In the genomic region with DNA sequence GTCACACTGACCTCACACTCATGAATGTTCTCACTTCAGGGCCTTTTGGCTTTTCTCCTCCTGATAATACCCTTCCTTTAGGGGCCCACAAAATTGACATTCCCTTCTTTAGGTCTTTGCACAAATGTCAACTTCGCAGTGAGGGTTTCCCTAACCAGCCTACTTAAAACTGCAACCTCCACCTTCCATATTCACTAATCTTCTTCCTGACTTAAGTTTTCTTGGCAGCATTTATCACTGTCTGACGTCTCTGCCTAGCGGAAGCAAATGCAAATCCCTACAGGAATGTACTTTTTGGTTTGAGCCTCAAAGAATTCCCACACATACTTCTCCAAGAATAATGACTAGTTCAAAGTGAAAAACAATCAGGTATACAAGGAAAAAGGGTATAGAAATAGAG, we compare ENCODE assay signal across 24 cellular contexts. TPM values are rescaled to one million over a fixed set of nuclear protein-coding genes. Genes with fewer than 3 reads are reported as not detected.
DNase-seq lines count a peak whose midpoint lies in the region; ATAC-seq, FAIRE-seq and TF ChIP-seq lines count a peak whose summit lies in the region.
"Had no signal": no experiment of that assay in that cellular context is flagged by ENCODE, and none has a peak within 500 bp of the region (broad histone marks: within the 10 kb centered on the region; RNA-seq: fewer than 3 reads in every experiment).

No MANE protein-coding gene starts in this region.

- no peak overlapping the region for H3K4me2 ChIP-seq in K562 (ENCODE audit: insufficient read depth, low read length)
- H3K4me2 ChIP-seq: A549, BLaER1 had no signal

- no peak overlapping the region for H3K27ac ChIP-seq in K562 (ENCODE audit: extremely low read depth, low read depth, low read length)
- H3K27ac ChIP-seq: A549, BLaER1, HL-60, SK-N-MC had no signal

- H3K27ac Mint-ChIP-seq in activated CD4-positive, alpha-beta memory T cell treated with anti-CD3 and anti-CD28 coated beads for 36 hours = no peak overlapping the region
- H3K27ac Mint-ChIP-seq: HFFc6 had no signal

- H3K4me3 ChIP-seq in HAP-1 (no peak overlapping the region), K562 (no peak overlapping the region), fibroblast of the aortic adventitia (ENCODE audit: low read depth, low read length) (no peak overlapping the region), retinal pigment epithelial cell (ENCODE audit: low read length) (no peak overlapping the region)
- H3K4me3 ChIP-seq: A549, BLaER1, SK-N-MC had no signal

- H3K9me3 ChIP-seq in HAP-1 (no peaks in the 10 kb centered on the region), K562 (replicated peaks; ENCODE audit: control insufficient read depth, insufficient read depth, low read depth, low read length) (no peaks in the 10 kb centered on the region)

- no peaks in the 10 kb centered on the region for H3K27me3 ChIP-seq in HAP-1 (ENCODE audit: low read depth)
- no peaks in the 10 kb centered on the region for H3K27me3 ChIP-seq in K562 (ENCODE audit: control insufficient read depth in 2 of 2, insufficient read depth in 2 of 2, low read length in 2 of 2)
- H3K27me3 ChIP-seq: BLaER1 had no signal

- POLR2A ChIA-PET in K562 (lab: Yijun Ruan, JAX) = no interaction called here
- POLR2A ChIA-PET in activated CD4-positive, alpha-beta memory T cell treated with anti-CD3 and anti-CD28 coated beads for 36 hours (lab: Charles Lee) = no interaction called here

- no peak for TF ChIP-seq EP300 in K562 (IDR thresholded peaks at IDR 0.05; ENCODE audit: low read length)

- intact Hi-C loops in K562 (cut with micrococcal nuclease) = no loop called here
- intact Hi-C loops in activated CD4-positive, alpha-beta memory T cell treated with anti-CD3 and anti-CD28 coated beads for 36 hours (cut with micrococcal nuclease) = no loop called here

- no peaks in the 10 kb centered on the region for H4K20me1 ChIP-seq in K562 (replicated peaks; ENCODE audit: control insufficient read depth, insufficient read depth, low read length)
- H4K20me1 ChIP-seq: BLaER1 had no signal

- ATAC-seq in K562 (no peak), HG03342 (IDR thresholded peaks at IDR 0.05; ENCODE audit: unreplicated experiment) (no peak)
- ATAC-seq: A549 had no signal

- no peak overlapping the region for H3K9ac ChIP-seq in K562 (ENCODE audit: insufficient read depth in 1 of 2, low read depth in 2 of 2, low read length in 2 of 2)
- H3K9ac ChIP-seq: BLaER1 had no signal

- TF ChIP-seq POLR2A in K562 (conservative IDR thresholded peaks at IDR 0.05) = no peak

- no peaks in the 10 kb centered on the region for H3K9me3 Mint-ChIP-seq in activated CD4-positive, alpha-beta memory T cell treated with anti-CD3 and anti-CD28 coated beads for 36 hours
- H3K9me3 Mint-ChIP-seq: CD4-positive, alpha-beta memory T cell; HFFc6 had no signal

- H3K4me1 Mint-ChIP-seq in activated CD4-positive, alpha-beta memory T cell treated with anti-CD3 and anti-CD28 coated beads for 36 hours (ENCODE audit: low read depth) = peaks cover 7% of the 10 kb centered on the region

- no peak for FAIRE-seq in K562 (lab: Jason Lieb, UNC)
- FAIRE-seq: GM12892, GM18507, RCC 7860 had no signal

- no peak overlapping the region for H2AFZ ChIP-seq in K562 (ENCODE audit: low read depth, low read length)

- TF ChIP-seq CTCF in K562 (IDR thresholded peaks at IDR 0.05 in 2 of 3, conservative IDR thresholded peaks at IDR 0.05 in 1 of 3; ENCODE audit: insufficient read depth in 2 of 3, low read depth in 1 of 3, low read length in 3 of 3) = no peak
- TF ChIP-seq CTCF in fibroblast of the aortic adventitia (IDR thresholded peaks at IDR 0.05; ENCODE audit: insufficient read depth, low read length) = no peak
- no peak for TF ChIP-seq CTCF in retinal pigment epithelial cell (conservative IDR thresholded peaks at IDR 0.05; ENCODE audit: low read depth, low read length)

- H3K4me3 Mint-ChIP-seq in activated CD4-positive, alpha-beta memory T cell treated with anti-CD3 and anti-CD28 coated beads for 36 hours = no peak overlapping the region
- H3K4me3 Mint-ChIP-seq: HFFc6 had no signal

- H3K36me3 ChIP-seq in HAP-1 (replicated peaks) (peaks cover 6% of the 10 kb centered on the region), K562 (ENCODE audit: control insufficient read depth, insufficient read depth, low read length) (peaks cover 63% of the 10 kb centered on the region)

- peaks cover 15% of the 10 kb centered on the region for H3K4me1 ChIP-seq in HAP-1
- H3K4me1 ChIP-seq in K562 (replicated peaks in 1 of 2; ENCODE audit: control insufficient read depth in 2 of 2, insufficient read depth in 2 of 2, low read length in 2 of 2) = no peaks in the 10 kb centered on the region; a peak in 1 of 5 replicates
- H3K4me1 ChIP-seq: A549, BLaER1 had no signal

- in situ Hi-C loops in HAP-1 (cut with MboI; ENCODE audit: low sequenced_read_pairs) (no loop called here), K562 (cut with MboI) (no loop called here)

- peaks cover 19% of the 10 kb centered on the region for H3K36me3 Mint-ChIP-seq in activated CD4-positive, alpha-beta memory T cell treated with anti-CD3 and anti-CD28 coated beads for 36 hours

- no peak for TF ChIP-seq RAD21 in K562 (CRISPR knock-in tag; conservative IDR thresholded peaks at IDR 0.05 in 1 of 2, IDR thresholded peaks at IDR 0.05 in 1 of 2)

- no peaks in the 10 kb centered on the region for H3K27me3 Mint-ChIP-seq in activated CD4-positive, alpha-beta memory T cell treated with anti-CD3 and anti-CD28 coated beads for 36 hours
- H3K27me3 Mint-ChIP-seq: CD4-positive, alpha-beta memory T cell had no signal

- TSS peak; percentile 9 for BruUV-seq in K562 (replicated peaks; lab: Mats Ljungman, UMichigan)

- no peaks in the 10 kb centered on the region for H3K79me2 ChIP-seq in K562 (ENCODE audit: control insufficient read depth, insufficient read depth, low read length)

- 90% methylated on average over 3 of the region's 3 CpGs for whole genome bisulfite sequencing in K562 (ENCODE audit: insufficient coverage, low coverage, missing lambda C conversion rate)

- H3K9me1 ChIP-seq in K562 (ENCODE audit: control insufficient read depth, insufficient read depth, low read length) = no peaks in the 10 kb centered on the region

- DNase-seq in HAP-1 (ENCODE audit: low spot score in 2 of 2) = peak; percentile 23 to 85
- DNase-seq in K562 (ENCODE audit: extremely low read depth in 1 of 4, low spot score in 3 of 4) = no peak
- DNase-seq in fibroblast of the aortic adventitia (ENCODE audit: low read depth) = peak; percentile 9
- peak; percentile 99 for DNase-seq in retinal pigment epithelial cell (ENCODE audit: low read depth)
- no peak for DNase-seq in activated CD4-positive, alpha-beta memory T cell treated with anti-CD3 and anti-CD28 coated beads for 36 hours
- DNase-seq in NCI-H510A (lab: John Stamatoyannopoulos, UW) = no peak
- DNase-seq: Calu3; CD4-positive, alpha-beta memory T cell; HFFc6; IMR-90; Karpas-422; NCI-H1417 treated with DMSO at 0.1 percent for 48 hours; NCI-H187 treated with DMSO at 0.1 percent for 48 hours; NCI-H2227 treated with DMSO at 0.1 percent for 48 hours; NCI-H526 treated with DMSO at 0.1 percent for 48 hours; Right ventricle myocardium superior had no signal

- CTCF ChIA-PET in K562 (lab: Yijun Ruan, JAX; ENCODE audit: low intra/inter-chr PET ratio) = no interaction called here
- CTCF ChIA-PET in activated CD4-positive, alpha-beta memory T cell treated with anti-CD3 and anti-CD28 coated beads for 36 hours (lab: Charles Lee) = interaction anchor here (0.6 to 1.7 kb wide), 4 partner anchors 10 to 304 kb away, joined by 3 to 7 read pairs (median 4); partner anchors contain the start of genes DTL and INTS7

RNA-seq across cellular contexts. Expression of gene INTS7, which starts 32.8 kb away (rescaled TPM):
- total RNA-seq in K562 (2011; cell fraction: chromatin; rRNA removed; ENCODE audit: low replicate concordance) = 77.2 and 123 TPM in 2 replicates
- total RNA-seq in K562 (2011; cell fraction: nucleolus; rRNA removed) = 32.5 and 36.2 TPM in 2 replicates
- 45.5 and 66.6 TPM in 2 replicates for total RNA-seq in K562 (2011; cell fraction: nucleoplasm; rRNA removed)
- total RNA-seq in K562 (2014; rRNA removed) = 27.3 and 33.8 TPM in 2 replicates
- total RNA-seq in K562 (2014; rRNA removed; fragmentation: Illumina TruSeq; extraction: Trizol) = 41.8 and 45.2 TPM in 2 replicates
- total RNA-seq in K562 (2015; rRNA removed; fragmentation: Illumina TruSeq; extraction: Trizol) = 34.3 and 38.9 TPM in 2 replicates
- 38.0 and 40.4 TPM in 2 replicates for total RNA-seq in K562 (2021)
- polyA plus RNA-seq in K562 (2011; rRNA removed) = 66.4 and 68.4 TPM in 2 replicates
- 29.8 and 33.2 TPM in 2 replicates for polyA plus RNA-seq in K562 (2011; cell fraction: cytosol; rRNA removed)
- 36.3 and 41.0 TPM in 2 replicates for polyA plus RNA-seq in K562 (2011; cell fraction: nucleus; rRNA removed)
- 29.0 and 29.7 TPM in 2 replicates for polyA plus RNA-seq in K562 (2012)
- polyA plus RNA-seq in K562 (2014; fragmentation: Illumina TruSeq; extraction: Trizol) = 42.8 and 51.2 TPM in 2 replicates
- 10 to 100 TPM; 36.5 to 57.0 TPM for polyA plus RNA-seq in K562 (2014; fragmentation: Nextera tagmentation; extraction: Ambion mirVana)
- polyA plus RNA-seq in K562 (2014; rRNA removed) = 29.8 and 33.3 TPM in 2 replicates
- 98.6 and 113 TPM in 2 replicates for polyA minus RNA-seq in K562 (2011; rRNA and poly(A)+ RNA removed)
- polyA minus RNA-seq in K562 (2011; cell fraction: cytosol; rRNA and poly(A)+ RNA removed) = 39.9 and 52.7 TPM in 2 replicates
- polyA minus RNA-seq in K562 (2011; cell fraction: nucleus; rRNA and poly(A)+ RNA removed) = 37.4 and 74.0 TPM in 2 replicates
- 34.7 and 57.8 TPM in 2 replicates for total RNA-seq in fibroblast of the aortic adventitia (ENCODE audit: low replicate concordance)
- total RNA-seq in activated CD4-positive, alpha-beta memory T cell treated with anti-CD3 and anti-CD28 coated beads for 36 hours = 10 to 100 TPM; 19.3 to 19.6 TPM

RNA-seq across cellular contexts. Expression of gene DTL, which starts 33.0 kb away (rescaled TPM):
- total RNA-seq in K562 (2011; cell fraction: chromatin; rRNA removed; ENCODE audit: low replicate concordance) = 43.6 and 104 TPM in 2 replicates
- 28.5 and 36.7 TPM in 2 replicates for total RNA-seq in K562 (2011; cell fraction: nucleolus; rRNA removed)
- 41.9 and 52.9 TPM in 2 replicates for total RNA-seq in K562 (2011; cell fraction: nucleoplasm; rRNA removed)
- total RNA-seq in K562 (2014; rRNA removed) = 49.1 and 57.4 TPM in 2 replicates
- 63.2 and 71.8 TPM in 2 replicates for total RNA-seq in K562 (2014; rRNA removed; fragmentation: Illumina TruSeq; extraction: Trizol)
- 49.2 and 57.7 TPM in 2 replicates for total RNA-seq in K562 (2015; rRNA removed; fragmentation: Illumina TruSeq; extraction: Trizol)
- 64.3 and 74.4 TPM in 2 replicates for total RNA-seq in K562 (2021)
- polyA plus RNA-seq in K562 (2011; rRNA removed) = 66.2 and 86.2 TPM in 2 replicates
- 53.2 and 54.9 TPM in 2 replicates for polyA plus RNA-seq in K562 (2011; cell fraction: cytosol; rRNA removed)
- 96.4 and 104 TPM in 2 replicates for polyA plus RNA-seq in K562 (2011; cell fraction: nucleus; rRNA removed)
- 42.5 and 55.4 TPM in 2 replicates for polyA plus RNA-seq in K562 (2012)
- polyA plus RNA-seq in K562 (2014; fragmentation: Illumina TruSeq; extraction: Trizol) = 70.5 and 81.0 TPM in 2 replicates
- polyA plus RNA-seq in K562 (2014; fragmentation: Nextera tagmentation; extraction: Ambion mirVana) = 10 to 100 TPM; 38.3 to 66.7 TPM
- 42.9 and 48.6 TPM in 2 replicates for polyA plus RNA-seq in K562 (2014; rRNA removed)
- polyA minus RNA-seq in K562 (2011; rRNA and poly(A)+ RNA removed) = 116 and 121 TPM in 2 replicates
- polyA minus RNA-seq in K562 (2011; cell fraction: cytosol; rRNA and poly(A)+ RNA removed) = 30.4 and 53.4 TPM in 2 replicates
- polyA minus RNA-seq in K562 (2011; cell fraction: nucleus; rRNA and poly(A)+ RNA removed) = 49.1 and 71.4 TPM in 2 replicates
- 1.5 and 47.7 TPM in 2 replicates for total RNA-seq in fibroblast of the aortic adventitia (ENCODE audit: low replicate concordance)
- total RNA-seq in activated CD4-positive, alpha-beta memory T cell treated with anti-CD3 and anti-CD28 coated beads for 36 hours = 10 to 100 TPM; 82.2 to 88.2 TPM

Comparison
In these comparisons a context has a peak if more than half of its experiments do, and no peak if none do; other contexts are left out.
1. DNase-seq: peak in HAP-1 (2 of 2), fibroblast of the aortic adventitia (single experiment) and retinal pigment epithelial cell (single experiment); none in K562 (0 of 4), activated CD4-positive, alpha-beta memory T cell treated with anti-CD3 and anti-CD28 coated beads for 36 hours (single experiment) and NCI-H510A (single experiment).